1 cellular context compared by ENCODE assay signal in the genomic region with DNA sequence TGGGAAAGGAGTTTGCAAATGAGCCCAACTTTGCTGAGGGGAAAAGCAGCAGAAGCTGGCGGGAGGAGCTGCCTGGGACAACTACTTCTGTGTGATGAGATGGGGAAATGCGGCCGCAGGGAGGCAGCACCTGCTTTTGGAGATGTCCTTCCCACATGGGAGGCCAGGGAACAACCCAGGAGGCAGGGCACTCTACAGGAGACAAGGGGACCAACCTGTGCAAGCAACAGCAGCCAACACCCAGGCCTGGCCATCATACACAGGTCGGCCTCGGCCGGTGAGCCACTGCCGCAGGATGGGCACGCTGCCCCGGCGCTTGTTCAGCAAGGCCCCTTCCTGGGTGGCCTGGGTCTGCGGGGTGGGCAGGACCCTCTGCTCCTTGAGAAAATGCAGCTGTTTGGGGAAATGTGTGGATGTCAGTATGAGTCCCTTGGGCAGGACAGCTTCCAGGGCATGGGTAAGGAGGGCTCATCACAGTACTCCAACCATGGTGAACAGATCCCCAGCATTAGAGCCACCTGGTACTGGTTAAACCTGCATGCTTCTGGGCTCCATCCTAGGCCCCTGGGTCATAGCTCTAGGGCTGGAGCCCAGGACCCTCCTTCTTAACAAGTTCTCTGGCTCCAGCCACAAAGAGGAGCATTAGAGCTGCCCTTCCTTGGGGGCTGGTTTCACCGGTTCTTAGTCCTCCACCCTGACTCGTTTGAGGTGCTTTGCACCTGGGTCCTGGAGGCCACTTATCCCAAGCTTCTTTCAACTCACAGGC.
TF ChIP-seq lines count a peak whose summit lies in the region.

No MANE protein-coding gene starts in this region.

TF ChIP-seq in GM23338, 12 proteins besides CTCF, POLR2A, EP300 and RAD21:
- TF ChIP-seq ZNF462 (CRISPR knock-in tag; IDR thresholded peaks at IDR 0.05) (0 out of 2 replicates have a peak, but pooled peaks have one; percentile 4), ZNF114 (CRISPR knock-in tag; IDR thresholded peaks at IDR 0.05) (no peak)
TF ChIP-seq in GM23338: peak in this region for 1.
